Comparison of ENCODE assay signal across 14 cellular contexts in genomic region chr1:25243907-25244306, GRCh38. TPM values are rescaled to one million over a fixed set of nuclear protein-coding genes. Genes with fewer than 3 reads are reported as not detected.
DNase-seq lines count a peak whose midpoint lies in the region; ATAC-seq and TF ChIP-seq lines count a peak whose summit lies in the region.
"Had no signal": no experiment of that assay in that cellular context is flagged by ENCODE, and none has a peak within 500 bp of the region (broad histone marks: within the 10 kb centered on the region; RNA-seq: fewer than 3 reads in every experiment).

No MANE protein-coding gene starts in this region.

- H3K9me3 Mint-ChIP-seq in CD4-positive, alpha-beta T cell = no peaks in the 10 kb centered on the region
- H3K9me3 Mint-ChIP-seq in HFFc6 = peaks cover 16% of the 10 kb centered on the region
- no peaks in the 10 kb centered on the region for H3K9me3 Mint-ChIP-seq in activated naive CD8-positive, alpha-beta T cell treated with anti-CD3 and anti-CD28 coated beads, Interleukin-2, amount 10 ng/mL, durations not matched to agents 7 days and 5 days
- H3K9me3 Mint-ChIP-seq in naive thymus-derived CD8-positive, alpha-beta T cell = peaks cover 0 to 2% (median 0%) of the 10 kb centered on the region in 9 donors

- POLR2A ChIA-PET in CD4-positive, alpha-beta T cell (lab: Charles Lee) = interaction anchor here (6.0 kb wide), 1 partner anchor 13 kb away, joined by 277 read pairs; the partner anchor contains the start of gene SYF2
- POLR2A ChIA-PET in activated naive CD8-positive, alpha-beta T cell treated with anti-CD3 and anti-CD28 coated beads, Interleukin-2, amount 10 ng/mL, durations not matched to agents 7 days and 5 days (lab: Charles Lee) = interaction anchor here (4.2 kb wide), 1 partner anchor 11 kb away, joined by 82 read pairs; the partner anchor contains the start of gene SYF2
- POLR2A ChIA-PET in naive thymus-derived CD8-positive, alpha-beta T cell (lab: Charles Lee) = interaction anchor here (9.3 kb wide), 1 partner anchor 13 kb away, joined by 187 read pairs; the partner anchor contains the start of gene SYF2

- no peak for DNase-seq in CD4-positive, alpha-beta T cell
- no peak for DNase-seq in HFFc6
- no peak for DNase-seq in activated naive CD8-positive, alpha-beta T cell treated with anti-CD3 and anti-CD28 coated beads, Interleukin-2, amount 10 ng/mL, durations not matched to agents 7 days and 5 days
- DNase-seq in naive thymus-derived CD8-positive, alpha-beta T cell = no peak
- no peak for DNase-seq in occipital lobe (lab: John Stamatoyannopoulos, UW)
- DNase-seq in SIG-M5 (lab: John Stamatoyannopoulos, UW) = no peak
- DNase-seq in EL = no peak
- DNase-seq: NCI-H1048, NCI-H2171 treated with DMSO at 0.1 percent for 48 hours had no signal

- TF ChIP-seq CTCF in CD4-positive, alpha-beta T cell (IDR thresholded peaks at IDR 0.05) = no peak
- no peak for TF ChIP-seq CTCF in HFFc6 (IDR thresholded peaks at IDR 0.05)

- H3K9me3 ChIP-seq in CD4-positive, alpha-beta T cell (ENCODE audit: control insufficient read depth, low read length) = no peaks in the 10 kb centered on the region
- H3K9me3 ChIP-seq: adrenal gland, prostate gland had no signal

- peak overlapping the region; percentile 97 for H3K4me3 Mint-ChIP-seq in CD4-positive, alpha-beta T cell
- H3K4me3 Mint-ChIP-seq in HFFc6 = peak overlapping the region; percentile 98
- peak overlapping the region; percentile 55 for H3K4me3 Mint-ChIP-seq in activated naive CD8-positive, alpha-beta T cell treated with anti-CD3 and anti-CD28 coated beads, Interleukin-2, amount 10 ng/mL, durations not matched to agents 7 days and 5 days
- H3K4me3 Mint-ChIP-seq in naive thymus-derived CD8-positive, alpha-beta T cell = peak overlapping the region in 9 of 10 donors; percentile 4 to 99 (median 32)

- H3K36me3 Mint-ChIP-seq in CD4-positive, alpha-beta T cell (ENCODE audit: low read depth) = peaks cover 82% of the 10 kb centered on the region
- H3K36me3 Mint-ChIP-seq in HFFc6 (ENCODE audit: low read depth) = peaks cover 50% of the 10 kb centered on the region
- H3K36me3 Mint-ChIP-seq in activated naive CD8-positive, alpha-beta T cell treated with anti-CD3 and anti-CD28 coated beads, Interleukin-2, amount 10 ng/mL, durations not matched to agents 7 days and 5 days = peaks cover 39% of the 10 kb centered on the region
- H3K36me3 Mint-ChIP-seq in naive thymus-derived CD8-positive, alpha-beta T cell = peaks cover 8 to 75% (median 28%) of the 10 kb centered on the region in 3 donors

- peaks cover 5% of the 10 kb centered on the region for H3K27me3 Mint-ChIP-seq in CD4-positive, alpha-beta T cell
- peaks cover 18% of the 10 kb centered on the region for H3K27me3 Mint-ChIP-seq in HFFc6 (ENCODE audit: insufficient read depth)
- H3K27me3 Mint-ChIP-seq in activated naive CD8-positive, alpha-beta T cell treated with anti-CD3 and anti-CD28 coated beads, Interleukin-2, amount 10 ng/mL, durations not matched to agents 7 days and 5 days = no peaks in the 10 kb centered on the region
- H3K27me3 Mint-ChIP-seq in naive thymus-derived CD8-positive, alpha-beta T cell = peaks cover 0 to 6% (median 0%) of the 10 kb centered on the region in 5 donors

- peak overlapping the region; percentile 99 for H3K27ac Mint-ChIP-seq in CD4-positive, alpha-beta T cell
- H3K27ac Mint-ChIP-seq in HFFc6 = peak overlapping the region; percentile 60
- no peak overlapping the region for H3K27ac Mint-ChIP-seq in activated naive CD8-positive, alpha-beta T cell treated with anti-CD3 and anti-CD28 coated beads, Interleukin-2, amount 10 ng/mL, durations not matched to agents 7 days and 5 days
- H3K27ac Mint-ChIP-seq in naive thymus-derived CD8-positive, alpha-beta T cell = peak overlapping the region in 7 of 10 donors; percentile 22 to 75 (median 33)

- intact Hi-C loops in CD4-positive, alpha-beta T cell (cut with DNase I, micrococcal nuclease) = loop anchor here in 1 of 2 experiments (10.0 kb wide), 3 partner anchors 871 to 1991 kb away; partner anchors contain the start of genes LYPLA2, PDIK1L and WDTC1

- H3K27ac ChIP-seq in CD4-positive, alpha-beta T cell (ENCODE audit: low read depth, low read length) = no peak overlapping the region
- H3K27ac ChIP-seq: adrenal gland, prostate gland had no signal

- no peak for ATAC-seq in CD4-positive, alpha-beta T cell (ENCODE audit: poor library complexity)
- ATAC-seq in activated naive CD8-positive, alpha-beta T cell treated with anti-CD3 and anti-CD28 coated beads, Interleukin-2, amount 10 ng/mL, durations not matched to agents 7 days and 5 days (ENCODE audit: low read depth) = no peak
- no peak for ATAC-seq in naive thymus-derived CD8-positive, alpha-beta T cell

- peaks cover 92% of the 10 kb centered on the region for H3K4me1 Mint-ChIP-seq in CD4-positive, alpha-beta T cell (ENCODE audit: low read depth)
- peaks cover 80% of the 10 kb centered on the region for H3K4me1 Mint-ChIP-seq in HFFc6 (ENCODE audit: low read depth)
- H3K4me1 Mint-ChIP-seq in activated naive CD8-positive, alpha-beta T cell treated with anti-CD3 and anti-CD28 coated beads, Interleukin-2, amount 10 ng/mL, durations not matched to agents 7 days and 5 days = peaks cover 53% of the 10 kb centered on the region
- H3K4me1 Mint-ChIP-seq in naive thymus-derived CD8-positive, alpha-beta T cell = peaks cover 29 to 84% (median 76%) of the 10 kb centered on the region in 4 donors

- no peaks in the 10 kb centered on the region for H3K27me3 ChIP-seq in CD4-positive, alpha-beta T cell (ENCODE audit: control insufficient read depth, insufficient read depth, low read length)
- H3K27me3 ChIP-seq: adrenal gland had no signal

- CTCF ChIA-PET in CD4-positive, alpha-beta T cell (lab: Charles Lee) = interaction anchor here (0.6 to 2.5 kb wide), 2 partner anchors 11 to 521 kb away, joined by 3 to 12 read pairs; partner anchors contain the start of gene SYF2

RNA-seq across cellular contexts. Expression of gene RSRP1, which starts 3.3 kb away (rescaled TPM):
- 100 to 1,000 TPM; 395 to 428 TPM for total RNA-seq in CD4-positive, alpha-beta T cell
- 10 to 100 TPM; 63.4 to 85.2 (median 81.6) TPM for total RNA-seq in HFFc6 (2021; fragmentation: NEBNext Ultra II Directional; extraction: Animal tissue kit (Norgen Biotek cat#: 25700))
- 100 to 1,000 TPM; 292 to 305 TPM for total RNA-seq in activated naive CD8-positive, alpha-beta T cell treated with anti-CD3 and anti-CD28 coated beads, Interleukin-2, amount 10 ng/mL, durations not matched to agents 7 days and 5 days
- total RNA-seq in naive thymus-derived CD8-positive, alpha-beta T cell = 100 to 1,000 TPM; 401 TPM
- 10 to 100 TPM; 29.8 to 40.5 (median 33.2) TPM for polyA plus RNA-seq in naive thymus-derived CD8-positive, alpha-beta T cell
- 62.2 TPM for total RNA-seq in occipital lobe

RNA-seq across cellular contexts. Expression of gene SYF2, which starts 11.6 kb away (rescaled TPM):
- 10 to 100 TPM; 93.3 to 98.9 TPM for total RNA-seq in CD4-positive, alpha-beta T cell
- 10 to 100 TPM; 30.7 to 44.1 (median 34.4) TPM for total RNA-seq in HFFc6 (2021; fragmentation: NEBNext Ultra II Directional; extraction: Animal tissue kit (Norgen Biotek cat#: 25700))
- total RNA-seq in activated naive CD8-positive, alpha-beta T cell treated with anti-CD3 and anti-CD28 coated beads, Interleukin-2, amount 10 ng/mL, durations not matched to agents 7 days and 5 days = 10 to 100 TPM; 50.1 to 52.9 TPM
- total RNA-seq in naive thymus-derived CD8-positive, alpha-beta T cell = 10 to 100 TPM; 78.7 to 87.6 TPM
- polyA plus RNA-seq in naive thymus-derived CD8-positive, alpha-beta T cell = 10 to 100 TPM; 69.1 to 78.6 (median 75.2) TPM
- total RNA-seq in occipital lobe = 33.4 TPM

RNA-seq across cellular contexts. Expression of gene RHD, which starts 28.4 kb away (rescaled TPM):
- total RNA-seq in CD4-positive, alpha-beta T cell = not detected
- not detected for total RNA-seq in HFFc6 (2021; fragmentation: NEBNext Ultra II Directional; extraction: Animal tissue kit (Norgen Biotek cat#: 25700))
- not detected for total RNA-seq in activated naive CD8-positive, alpha-beta T cell treated with anti-CD3 and anti-CD28 coated beads, Interleukin-2, amount 10 ng/mL, durations not matched to agents 7 days and 5 days
- total RNA-seq in naive thymus-derived CD8-positive, alpha-beta T cell = not detected
- polyA plus RNA-seq in naive thymus-derived CD8-positive, alpha-beta T cell = under 1 TPM in 2 of 3 donors, not detected in 1; 0.11 to 0.12 TPM
- 0.16 TPM for total RNA-seq in occipital lobe
- total RNA-seq: epithelial cell of proximal tubule, kidney epithelial cell, mucosa of gallbladder, prostate gland had no signal

Comparison
In these comparisons a context has a peak if more than half of its experiments do, and no peak if none do; other contexts are left out.
1. H3K4me3 Mint-ChIP-seq: peak in every context shown above with its lines; median percentile 98 in HFFc6; 97 in CD4-positive, alpha-beta T cell; 55 in activated naive CD8-positive, alpha-beta T cell treated with anti-CD3 and anti-CD28 coated beads, Interleukin-2, amount 10 ng/mL, durations not matched to agents 7 days and 5 days; 32 in naive thymus-derived CD8-positive, alpha-beta T cell.